In genomic region chr5:160250226-160250625, GRCh38 we compare ENCODE assay signal across 23 cellular contexts. TPM values are rescaled to one million over a fixed set of nuclear protein-coding genes. Genes with fewer than 3 reads are reported as not detected.
"Had no signal": no experiment of that assay in that cellular context is flagged by ENCODE, and none has a peak within 500 bp of the region (broad histone marks: within the 10 kb centered on the region; RNA-seq: fewer than 3 reads in every experiment).

No MANE protein-coding gene starts in this region.

- H3K27me3 ChIP-seq: breast epithelium, MG63, Peyer's patch, SJCRH30 had no signal

- H3K4me3 Mint-ChIP-seq: activated CD8-positive, alpha-beta memory T cell treated with anti-CD3 and anti-CD28 coated beads, Interleukin-2, amount 10 ng/mL, durations not matched to agents 7 days and 5 days; activated naive CD4-positive, alpha-beta T cell treated with anti-CD3 and anti-CD28 coated beads, Interleukin-2, amount 50 U/mL, for 24 hours; activated T-cell treated with anti-CD3 and anti-CD28 coated beads, Interleukin-2, amount 50 U/mL, for 24 hours; activated T-helper 1 cell treated with anti-CD3 and anti-CD28 coated beads, Interleukin-12 subunit alpha, Interleukin-12 subunit beta, Interleukin-2, Interleukin-4 antibody, amounts not matched to agents 30 ng/mL and 10 ng/mL and 1 ng/mL, durations not matched to agents 14 hours and 24 hours and 36 hours; T-helper 1 cell treated with Interleukin-12 subunit alpha and Interleukin-12 subunit beta and Interleukin-4 antibody, amounts not matched to agents 30 μg/mL and 1 μg/mL, for 36 hours had no signal

- H3K27me3 Mint-ChIP-seq: activated naive CD4-positive, alpha-beta T cell treated with anti-CD3 and anti-CD28 coated beads, Interleukin-2, amount 50 U/mL, for 24 hours had no signal

- ATAC-seq: activated CD8-positive, alpha-beta memory T cell treated with anti-CD3 and anti-CD28 coated beads, Interleukin-2, amount 10 ng/mL, durations not matched to agents 7 days and 5 days had no signal

- H3K36me3 ChIP-seq: breast epithelium, MG63 had no signal

- H3K27ac Mint-ChIP-seq: activated CD8-positive, alpha-beta memory T cell treated with anti-CD3 and anti-CD28 coated beads, Interleukin-2, amount 10 ng/mL, durations not matched to agents 7 days and 5 days; activated naive CD4-positive, alpha-beta T cell treated with anti-CD3 and anti-CD28 coated beads, Interleukin-2, amount 50 U/mL, for 24 hours; activated T-cell treated with anti-CD3 and anti-CD28 coated beads, Interleukin-2, amount 50 U/mL, for 24 hours; activated T-helper 1 cell treated with anti-CD3 and anti-CD28 coated beads, Interleukin-12 subunit alpha, Interleukin-12 subunit beta, Interleukin-2, Interleukin-4 antibody, amounts not matched to agents 30 ng/mL and 10 ng/mL and 1 ng/mL, durations not matched to agents 14 hours and 24 hours and 36 hours; T-helper 1 cell treated with Interleukin-12 subunit alpha and Interleukin-12 subunit beta and Interleukin-4 antibody, amounts not matched to agents 30 μg/mL and 1 μg/mL, for 36 hours had no signal

- H3K4me1 ChIP-seq: breast epithelium, Peyer's patch, SJCRH30 had no signal

- H3K9me3 Mint-ChIP-seq: activated naive CD4-positive, alpha-beta T cell treated with anti-CD3 and anti-CD28 coated beads, Interleukin-2, amount 50 U/mL, for 24 hours; activated T-cell treated with anti-CD3 and anti-CD28 coated beads, Interleukin-2, amount 50 U/mL, for 24 hours; activated T-helper 1 cell treated with anti-CD3 and anti-CD28 coated beads, Interleukin-12 subunit alpha, Interleukin-12 subunit beta, Interleukin-2, Interleukin-4 antibody, amounts not matched to agents 30 ng/mL and 10 ng/mL and 1 ng/mL, durations not matched to agents 14 hours and 24 hours and 36 hours; T-helper 1 cell treated with Interleukin-12 subunit alpha and Interleukin-12 subunit beta and Interleukin-4 antibody, amounts not matched to agents 30 μg/mL and 1 μg/mL, for 36 hours had no signal

- DNase-seq: activated CD4-positive, alpha-beta T cell treated with anti-CD3 and anti-CD28 coated beads for 48 hours; activated CD4-positive, alpha-beta T cell treated with anti-CD3 and anti-CD28 coated beads, Interleukin-2, amount 50 U/mL, for 4 hours; activated CD4-positive, CD25-positive, alpha-beta regulatory T cell treated with anti-CD3 and anti-CD28 coated beads, Interleukin-2, amount 50 U/mL, for 72 hours; activated CD8-positive, alpha-beta memory T cell treated with anti-CD3 and anti-CD28 coated beads, Interleukin-2, amount 10 ng/mL, durations not matched to agents 7 days and 5 days; activated effector memory CD4-positive, alpha-beta T cell treated with Interleukin-2 at 50 U/mL for 16 hours; activated naive CD4-positive, alpha-beta T cell; activated T-cell treated with anti-CD3 and anti-CD28 coated beads, Interleukin-2, amount 50 U/mL, for 24 hours; aorta; MG63; MV-4-11; NCI-H1105; NCI-H1436; NCI-H1694 treated with DMSO at 0.1 percent for 48 hours; NCI-H2029 treated with DMSO at 0.1 percent for 48 hours; NCI-H510A treated with DMSO at 0.1 percent for 48 hours; Peyer's patch; Right ventricle myocardium superior; SJCRH30 had no signal

- H3K9me3 ChIP-seq: breast epithelium, MG63, Peyer's patch, SJCRH30 had no signal

- H3K4me3 ChIP-seq: breast epithelium, MG63, Peyer's patch, SJCRH30 had no signal

- H3K27ac ChIP-seq: breast epithelium, Peyer's patch, RWPE1, SJCRH30 had no signal

- H3K4me1 Mint-ChIP-seq: activated CD8-positive, alpha-beta memory T cell treated with anti-CD3 and anti-CD28 coated beads, Interleukin-2, amount 10 ng/mL, durations not matched to agents 7 days and 5 days; activated naive CD4-positive, alpha-beta T cell treated with anti-CD3 and anti-CD28 coated beads, Interleukin-2, amount 50 U/mL, for 24 hours had no signal

- H3K36me3 Mint-ChIP-seq: activated CD8-positive, alpha-beta memory T cell treated with anti-CD3 and anti-CD28 coated beads, Interleukin-2, amount 10 ng/mL, durations not matched to agents 7 days and 5 days; activated naive CD4-positive, alpha-beta T cell treated with anti-CD3 and anti-CD28 coated beads, Interleukin-2, amount 50 U/mL, for 24 hours had no signal

RNA-seq across cellular contexts. Expression of gene FABP6, which starts 20.9 kb away (rescaled TPM):
- total RNA-seq: activated CD8-positive, alpha-beta memory T cell treated with anti-CD3 and anti-CD28 coated beads, Interleukin-2, amount 10 ng/mL, durations not matched to agents 7 days and 5 days; activated T-helper 1 cell treated with anti-CD3 and anti-CD28 coated beads, Interleukin-12 subunit alpha, Interleukin-12 subunit beta, Interleukin-2, Interleukin-4 antibody, amounts not matched to agents 30 ng/mL and 10 ng/mL and 1 ng/mL, durations not matched to agents 14 hours and 24 hours and 36 hours; aorta; breast epithelium had no signal
- polyA plus RNA-seq: aorta had no signal
